ENCODE assay signal across 27 cellular contexts in the genomic region with DNA sequence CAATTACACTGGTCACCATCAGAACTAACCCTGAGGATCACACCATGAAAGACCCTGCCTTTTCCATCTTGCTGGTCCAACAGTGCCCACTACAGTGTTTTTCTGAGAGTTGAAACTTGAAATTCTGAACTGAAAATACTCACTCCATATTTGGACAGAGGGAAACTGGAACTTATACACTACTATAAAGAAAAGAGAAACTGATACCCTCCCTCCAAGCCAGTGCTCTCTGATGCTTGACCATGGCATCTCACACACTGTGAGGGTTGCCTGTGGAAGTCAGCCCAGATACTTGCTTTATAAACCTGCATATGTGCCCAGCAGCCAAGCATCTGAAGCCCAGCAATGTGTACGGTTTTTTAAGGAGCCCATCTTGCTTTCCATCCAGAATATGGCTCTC.
DNase-seq lines count a peak whose midpoint lies in the region; ATAC-seq, FAIRE-seq and TF ChIP-seq lines count a peak whose summit lies in the region.
"Had no signal": no experiment of that assay in that cellular context is flagged by ENCODE, and none has a peak within 500 bp of the region (broad histone marks: within the 10 kb centered on the region; RNA-seq: fewer than 3 reads in every experiment).

No MANE protein-coding gene starts in this region.

- no peaks in the 10 kb centered on the region for H3K36me3 Mint-ChIP-seq in naive thymus-derived CD4-positive, alpha-beta T cell
- H3K36me3 Mint-ChIP-seq: CD14-positive monocyte; stimulated activated memory B cell treated with anti-CD40 and anti-IgM and Interleukin-4, amounts not matched to agents 10 μg/mL and 1 μg/mL and 100 μg/mL, for 72 hours; type B pancreatic cell had no signal

- POLR2A ChIA-PET in naive thymus-derived CD4-positive, alpha-beta T cell (lab: Charles Lee) = no interaction called here

- no peaks in the 10 kb centered on the region for H3K27me3 Mint-ChIP-seq in naive thymus-derived CD4-positive, alpha-beta T cell
- H3K27me3 Mint-ChIP-seq: activated T-helper 17 cell treated with anti-CD3 and anti-CD28 coated beads, Interleukin-2, amount 50 U/mL, for 72 hours; stimulated activated memory B cell treated with anti-CD40 and anti-IgM and Interleukin-4, amounts not matched to agents 10 μg/mL and 1 μg/mL and 100 μg/mL, for 72 hours had no signal

- peak; percentile 70 for FAIRE-seq in GM12892 (lab: Jason Lieb, UNC)
- FAIRE-seq: A204.1, HTR-8/SVneo had no signal

- intact Hi-C loops in naive thymus-derived CD4-positive, alpha-beta T cell (cut with micrococcal nuclease) = no loop called here

- no peak overlapping the region for H3K27ac Mint-ChIP-seq in naive thymus-derived CD4-positive, alpha-beta T cell
- H3K27ac Mint-ChIP-seq: activated B cell treated with CpG ODN at 0.5 μM for 24 hours; activated T-helper 17 cell treated with anti-CD3 and anti-CD28 coated beads, Interleukin-2, amount 50 U/mL, for 72 hours; CD14-positive monocyte; nephron; stimulated activated memory B cell treated with anti-CD40 and anti-IgM and Interleukin-4, amounts not matched to agents 10 μg/mL and 1 μg/mL and 100 μg/mL, for 72 hours; type B pancreatic cell had no signal

- H3K4me1 ChIP-seq in naive thymus-derived CD4-positive, alpha-beta T cell (ENCODE audit: control insufficient read depth in 2 of 2, insufficient read depth in 2 of 2, low read length in 2 of 2) = no peaks in the 10 kb centered on the region
- H3K4me1 ChIP-seq: heart left ventricle, psoas muscle, spleen had no signal

- no peaks in the 10 kb centered on the region for H3K36me3 ChIP-seq in naive thymus-derived CD4-positive, alpha-beta T cell (ENCODE audit: control insufficient read depth in 2 of 3, insufficient read depth in 3 of 3, low read length in 3 of 3)
- H3K36me3 ChIP-seq: heart left ventricle, spleen had no signal

- TF ChIP-seq POLR2A in GM12892 (IDR thresholded peaks at IDR 0.05; ENCODE audit: low read depth, low read length) = no peak

- H3K27ac ChIP-seq in naive thymus-derived CD4-positive, alpha-beta T cell (ENCODE audit: low read depth, low read length) = no peak overlapping the region
- H3K27ac ChIP-seq: heart left ventricle, psoas muscle, spleen had no signal

- no peak for DNase-seq in GM12892 (ENCODE audit: insufficient read length)
- DNase-seq in hypothalamus (lab: John Stamatoyannopoulos, UW) = no peak
- DNase-seq in naive thymus-derived CD4-positive, alpha-beta T cell = no peak
- no peak for DNase-seq in SHP77 (lab: John Stamatoyannopoulos, UW)
- DNase-seq in NCI-H82 (lab: John Stamatoyannopoulos, UW) = no peak
- DNase-seq: activated B cell treated with CpG ODN at 0.5 μM for 24 hours; central memory CD4-positive, alpha-beta T cell; DMS53; effector CD8-positive, alpha-beta T cell; heart left ventricle; mesenchymal stem cell; NCI-H1436 treated with DMSO at 0.1 percent for 48 hours; NCI-H226; psoas muscle; SHP77 treated with DMSO at 0.1 percent for 48 hours; spleen; T-helper 2 cell had no signal

- CTCF ChIA-PET in naive thymus-derived CD4-positive, alpha-beta T cell (lab: Charles Lee) = no interaction called here

- no peaks in the 10 kb centered on the region for H3K4me1 Mint-ChIP-seq in naive thymus-derived CD4-positive, alpha-beta T cell
- H3K4me1 Mint-ChIP-seq: activated B cell treated with CpG ODN at 0.5 μM for 24 hours; activated T-helper 17 cell treated with anti-CD3 and anti-CD28 coated beads, Interleukin-2, amount 50 U/mL, for 72 hours; CD14-positive monocyte; nephron; stimulated activated memory B cell treated with anti-CD40 and anti-IgM and Interleukin-4, amounts not matched to agents 10 μg/mL and 1 μg/mL and 100 μg/mL, for 72 hours had no signal

- no peaks in the 10 kb centered on the region for H3K9me3 ChIP-seq in naive thymus-derived CD4-positive, alpha-beta T cell (ENCODE audit: control insufficient read depth in 2 of 3, low read length in 3 of 3)

- no peaks in the 10 kb centered on the region for H3K27me3 ChIP-seq in naive thymus-derived CD4-positive, alpha-beta T cell (ENCODE audit: control insufficient read depth in 2 of 2, insufficient read depth in 2 of 2, low read length in 2 of 2)
- H3K27me3 ChIP-seq: spleen had no signal

- peaks cover 3 to 33% (median 10%) of the 10 kb centered on the region in 11 donors for H3K9me3 Mint-ChIP-seq in naive thymus-derived CD4-positive, alpha-beta T cell

- no peak overlapping the region for H3K4me3 ChIP-seq in naive thymus-derived CD4-positive, alpha-beta T cell (ENCODE audit: low read length)
- H3K4me3 ChIP-seq: heart left ventricle, psoas muscle, spleen had no signal

- H3K4me3 Mint-ChIP-seq in naive thymus-derived CD4-positive, alpha-beta T cell = no peak overlapping the region
- H3K4me3 Mint-ChIP-seq: activated B cell treated with CpG ODN at 0.5 μM for 24 hours; activated T-helper 17 cell treated with anti-CD3 and anti-CD28 coated beads, Interleukin-2, amount 50 U/mL, for 72 hours; CD14-positive monocyte; nephron; stimulated activated memory B cell treated with anti-CD40 and anti-IgM and Interleukin-4, amounts not matched to agents 10 μg/mL and 1 μg/mL and 100 μg/mL, for 72 hours; type B pancreatic cell had no signal

- peak; percentile 98 for ATAC-seq in GM19324 (IDR thresholded peaks at IDR 0.05; ENCODE audit: low FRiP score, unreplicated experiment)
- ATAC-seq in HG02642 (IDR thresholded peaks at IDR 0.05; ENCODE audit: poor library complexity, unreplicated experiment) = peak; percentile 71
- ATAC-seq in HG03378 (IDR thresholded peaks at IDR 0.05; ENCODE audit: unreplicated experiment) = peak; percentile 72
- ATAC-seq in naive thymus-derived CD4-positive, alpha-beta T cell = no peak
- ATAC-seq: activated T-helper 17 cell treated with anti-CD3 and anti-CD28 coated beads, Interleukin-2, amount 50 U/mL, for 72 hours; heart left ventricle; psoas muscle; stimulated activated memory B cell treated with anti-CD40 and anti-IgM and Interleukin-4, amounts not matched to agents 10 μg/mL and 1 μg/mL and 100 μg/mL, for 72 hours had no signal
